10 cellular contexts compared by ENCODE assay signal in the genomic region with DNA sequence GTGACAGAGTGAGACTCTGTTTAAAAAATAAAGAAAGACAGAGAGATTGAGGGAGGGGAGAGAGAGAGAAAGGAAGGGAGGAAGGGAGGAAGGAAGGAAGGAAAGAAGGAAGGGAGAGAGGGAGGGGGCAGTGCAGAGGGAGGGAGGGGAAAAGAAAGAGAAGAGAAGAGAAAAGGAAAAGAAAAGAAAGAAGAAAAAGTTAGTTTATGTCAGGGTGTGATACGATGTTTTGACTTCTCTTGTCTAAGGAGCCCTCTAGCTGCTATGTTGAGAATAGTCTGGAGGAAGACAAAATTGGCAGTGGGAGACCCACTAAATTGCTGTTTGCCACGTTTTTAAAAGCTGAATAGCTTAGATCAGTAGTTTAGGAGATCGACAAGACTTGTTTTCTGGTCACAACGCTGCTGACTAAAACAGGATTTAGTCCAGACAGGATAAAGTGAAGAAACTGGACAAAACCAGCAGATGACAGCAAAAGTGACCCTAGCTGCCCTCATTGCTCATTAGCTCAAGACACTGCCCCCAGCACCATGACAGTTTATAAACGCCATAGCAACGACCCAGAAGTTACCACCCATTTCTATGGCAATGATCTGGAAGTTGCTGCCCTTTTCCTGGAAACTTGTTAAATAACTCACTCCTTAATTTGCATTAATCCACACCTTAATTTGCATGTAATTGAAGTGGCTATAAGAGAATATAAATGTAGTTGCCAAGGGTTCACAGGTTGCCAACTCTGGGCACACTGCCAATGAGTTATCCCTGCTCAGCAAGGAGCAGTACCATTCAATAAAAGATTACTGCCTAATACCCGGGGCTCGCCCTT. TPM values are rescaled to one million over a fixed set of nuclear protein-coding genes. Genes with fewer than 3 reads are reported as not detected.
DNase-seq lines count a peak whose midpoint lies in the region; ATAC-seq and TF ChIP-seq lines count a peak whose summit lies in the region.
"Had no signal": no experiment of that assay in that cellular context is flagged by ENCODE, and none has a peak within 500 bp of the region (broad histone marks: within the 10 kb centered on the region; RNA-seq: fewer than 3 reads in every experiment).

No MANE protein-coding gene starts in this region.

- no peak for TF ChIP-seq EP300 in suprapubic skin (IDR thresholded peaks at IDR 0.05)

- no peaks in the 10 kb centered on the region for H3K9me3 ChIP-seq in suprapubic skin

- peak; percentile 63 for TF ChIP-seq CTCF in cardiac fibroblast (IDR thresholded peaks at IDR 0.05; ENCODE audit: low read depth, low read length)
- TF ChIP-seq CTCF in omental fat pad (IDR thresholded peaks at IDR 0.05) = no peak
- peak in 1 of 2 donors; percentile 28 for TF ChIP-seq CTCF in suprapubic skin (IDR thresholded peaks at IDR 0.05)

- 20% methylated on average over 8 of the region's 8 CpGs for WGBS in suprapubic skin

- H3K4me3 ChIP-seq in cardiac fibroblast (replicated peaks in 1 of 2; ENCODE audit: low read depth in 2 of 2, low read length in 2 of 2) (no peak overlapping the region), suprapubic skin (no peak overlapping the region)

- no peaks in the 10 kb centered on the region for H3K36me3 ChIP-seq in suprapubic skin

- no peaks in the 10 kb centered on the region for H3K27me3 ChIP-seq in suprapubic skin

- no peak overlapping the region for H3K27ac ChIP-seq in suprapubic skin

- no peak for TF ChIP-seq POLR2A in suprapubic skin (IDR thresholded peaks at IDR 0.05)

- ATAC-seq in omental fat pad (ENCODE audit: low FRiP score) = peak; percentile 72
- no peak for ATAC-seq in GM19397 (IDR thresholded peaks at IDR 0.05; ENCODE audit: unreplicated experiment)

- DNase-seq in EH (ENCODE audit: low read depth) = peak; percentile 34
- peak; percentile 70 for DNase-seq in NCI-H1092 treated with DMSO at 0.1 percent for 48 hours (lab: John Stamatoyannopoulos, UW)
- peak; percentile 24 to 40 for DNase-seq in cardiac fibroblast (ENCODE audit: low read depth in 2 of 2)
- no peak for DNase-seq in omental fat pad (ENCODE audit: low spot score)
- no peak for DNase-seq in stimulated activated CD4-positive, alpha-beta T cell treated with anti-CD3 and anti-CD28 coated beads, Interleukin-2, amount 100 ng/mL, for 48 hours
- no peak for DNase-seq in suprapubic skin (ENCODE audit: low spot score in 2 of 2)
- DNase-seq in activated T-cell treated with anti-CD3 and anti-CD28 coated beads for 4 hours = no peak

- H3K4me1 ChIP-seq in suprapubic skin = peaks cover 8% of the 10 kb centered on the region

RNA-seq across cellular contexts. Expression of a gene that starts 11.1 kb away (rescaled TPM):
- total RNA-seq in omental fat pad (not detected), suprapubic skin (not detected)
- total RNA-seq: NCI-H460, urinary bladder had no signal

RNA-seq across cellular contexts. Expression of a gene that starts 39.6 kb away (rescaled TPM):
- total RNA-seq in omental fat pad (10 to 100 TPM in 1 of 4 donors, 1 to 10 TPM in 1, under 1 TPM in 1, not detected in 1; 0.47 to 26.4 (median 1.9) TPM), suprapubic skin (100 to 1,000 TPM; 185 to 612 (median 483) TPM)

Comparison
In these comparisons a context has a peak if more than half of its experiments do, and no peak if none do; other contexts are left out.
1. DNase-seq: peak in EH (single experiment), NCI-H1092 treated with DMSO at 0.1 percent for 48 hours (single experiment) and cardiac fibroblast (2 of 2); none in omental fat pad (single experiment), stimulated activated CD4-positive, alpha-beta T cell treated with anti-CD3 and anti-CD28 coated beads, Interleukin-2, amount 100 ng/mL, for 48 hours (0 of 2), suprapubic skin (0 of 2) and activated T-cell treated with anti-CD3 and anti-CD28 coated beads for 4 hours (single experiment).
2. RNA of a gene that starts 39.6 kb away (total RNA-seq): 185 to 612 TPM in suprapubic skin; 0.47 to 26.4 TPM in omental fat pad; every median in the first group is over 4 times any median in the second.